Comparison of ENCODE assay signal across 24 cellular contexts in genomic region chr10:26112532-26112931, GRCh38.
"Had no signal": no experiment of that assay in that cellular context is flagged by ENCODE, and none has a peak within 500 bp of the region (broad histone marks: within the 10 kb centered on the region; RNA-seq: fewer than 3 reads in every experiment).

No MANE protein-coding gene starts in this region.

- H3K4me1 ChIP-seq: left ventricle myocardium inferior, tibial nerve, uterus had no signal

- FAIRE-seq: colon, kidney, TTC549 had no signal

- H3K36me3 ChIP-seq: left ventricle myocardium inferior, neutrophil, tibial nerve, uterus had no signal

- ATAC-seq: activated CD8-positive, alpha-beta T cell treated with anti-CD3 and anti-CD28 coated beads, Interleukin-2, amount 10 ng/mL, durations not matched to agents 7 days and 5 days; activated naive CD4-positive, alpha-beta T cell treated with anti-CD3 and anti-CD28 coated beads, Interleukin-2, amount 50 U/mL, for 72 hours; activated T-cell treated with anti-CD3 and anti-CD28 coated beads, Interleukin-2, amount 50 U/mL, for 72 hours; mucosa of descending colon; naive thymus-derived CD4-positive, alpha-beta T cell; right cardiac atrium had no signal

- H3K9me3 ChIP-seq: left ventricle myocardium inferior, mucosa of descending colon, neutrophil, tibial nerve, uterus had no signal

- DNase-seq: activated B cell treated with CpG ODN at 0.5 μM for 24 hours; activated CD4-positive, alpha-beta T cell treated with anti-CD3 and anti-CD28 coated beads, Interleukin-2, amount 10 ng/mL, durations not matched to agents 24 days and 14 days; activated CD8-positive, alpha-beta memory T cell treated with anti-CD3 and anti-CD28 coated beads, Interleukin-2, amount 50 U/mL, for 48 hours; activated CD8-positive, alpha-beta T cell treated with anti-CD3 and anti-CD28 coated beads, Interleukin-2, amount 10 ng/mL, durations not matched to agents 7 days and 5 days; activated gamma-delta T cell; activated T-cell treated with anti-CD3 and anti-CD28 coated beads, Interleukin-2, amount 50 U/mL, for 72 hours; erythroblast; hippocampal formation; kidney; left ventricle myocardium inferior; mucosa of descending colon; naive thymus-derived CD4-positive, alpha-beta T cell; right cardiac atrium; stimulated activated CD4-positive, alpha-beta T cell treated with anti-CD3 and anti-CD28 coated beads, Interleukin-15, amount 100 ng/mL, for 24 hours; stimulated activated CD4-positive, alpha-beta T cell treated with anti-CD3 and anti-CD28 coated beads, Interleukin-4, amount 100 ng/mL, for 24 hours; stimulated activated naive CD4-positive, alpha-beta T cell; substantia nigra; uterus had no signal

- H3K27me3 ChIP-seq: neutrophil, tibial nerve, uterus had no signal

- H3K4me3 ChIP-seq: left ventricle myocardium inferior, mucosa of descending colon, skin epidermis, tibial nerve, uterus had no signal

- H3K27ac ChIP-seq: left ventricle myocardium inferior, neutrophil, skin epidermis, tibial nerve, uterus had no signal
